ENCODE assay signal across 1 cellular context in genomic region chr19:41308450-41309224, GRCh38.
TF ChIP-seq lines count a peak whose summit lies in the region.

No MANE protein-coding gene starts in this region.

TF ChIP-seq in HepG2, 621 proteins besides CTCF, POLR2A, EP300 and RAD21 (continues in another document):
- TF ChIP-seq GATAD1 (CRISPR knock-in tag; IDR thresholded peaks at IDR 0.05): no peak
- no peak for TF ChIP-seq NPAS2 (CRISPR knock-in tag; IDR thresholded peaks at IDR 0.05; ENCODE audit: borderline replicate concordance)
- TF ChIP-seq MBD4 (IDR thresholded peaks at IDR 0.05; ENCODE audit: borderline replicate concordance, low read length): peak; percentile 49; the same call in 1 of the 2 replicates
- TF ChIP-seq CHCHD3 (CRISPR knock-in tag; IDR thresholded peaks at IDR 0.05): no peak
- TF ChIP-seq TFAP4 (IDR thresholded peaks at IDR 0.05; ENCODE audit: borderline replicate concordance, low read depth): peak; percentile 27; the same call in 1 of the 2 replicates
- 0 out of 2 replicates have a peak, but pooled peaks have one; percentile 45 for TF ChIP-seq GATAD2A (CRISPR knock-in tag; IDR thresholded peaks at IDR 0.05)
- TF ChIP-seq ARNT (IDR thresholded peaks at IDR 0.05): no peak
- TF ChIP-seq BCL3 (CRISPR knock-in tag; IDR thresholded peaks at IDR 0.05): no peak
- TF ChIP-seq RBM22 (optimal IDR thresholded peaks at IDR 0.05; ENCODE audit: low read length): peak; percentile 89
- no peak for TF ChIP-seq HOXD1 (CRISPR knock-in tag; IDR thresholded peaks at IDR 0.05)
- TF ChIP-seq SALL1 (CRISPR knock-in tag; IDR thresholded peaks at IDR 0.05): peak; percentile 31; the same call in 1 of the 2 replicates
- TF ChIP-seq ETS1 (CRISPR knock-in tag; IDR thresholded peaks at IDR 0.05): no peak
- TF ChIP-seq RNF2 (conservative IDR thresholded peaks at IDR 0.05; ENCODE audit: low read depth): no peak
- TF ChIP-seq ZNF510 (CRISPR knock-in tag; IDR thresholded peaks at IDR 0.05; ENCODE audit: low read depth): 0 out of 2 replicates have a peak, but pooled peaks have one; percentile 35
- TF ChIP-seq MEIS1 (CRISPR knock-in tag; IDR thresholded peaks at IDR 0.05; ENCODE audit: borderline replicate concordance): 0 out of 2 replicates have a peak, but pooled peaks have one; percentile 28
- TF ChIP-seq ERF (CRISPR knock-in tag; IDR thresholded peaks at IDR 0.05): 0 out of 2 replicates have a peak, but pooled peaks have one; percentile 41
- no peak for TF ChIP-seq HOMEZ (CRISPR knock-in tag; IDR thresholded peaks at IDR 0.05; ENCODE audit: low read depth)
- TF ChIP-seq MLX (CRISPR knock-in tag; IDR thresholded peaks at IDR 0.05): no peak
- no peak for TF ChIP-seq ZNF567 (CRISPR knock-in tag; IDR thresholded peaks at IDR 0.05; ENCODE audit: borderline replicate concordance)
- TF ChIP-seq HMGXB4 (CRISPR knock-in tag; IDR thresholded peaks at IDR 0.05; ENCODE audit: borderline replicate concordance in 1 of 2, low read depth in 1 of 2): peak in 1 of 2 experiments; percentile 46; a peak in 2 of 4 replicates
- peak; percentile 64 for TF ChIP-seq POLR2G (IDR thresholded peaks at IDR 0.05; ENCODE audit: low read depth, low read length)
- peak; percentile 31; the same call in 1 of the 2 replicates for TF ChIP-seq ARID4A (CRISPR knock-in tag; IDR thresholded peaks at IDR 0.05; ENCODE audit: borderline replicate concordance)
- no peak for TF ChIP-seq TOPORS (CRISPR knock-in tag; IDR thresholded peaks at IDR 0.05)
- TF ChIP-seq ZFX (CRISPR knock-in tag; IDR thresholded peaks at IDR 0.05; ENCODE audit: low read depth): peak; percentile 60; the same call in 1 of the 2 replicates
- no peak for TF ChIP-seq ZNF280B (CRISPR knock-in tag; IDR thresholded peaks at IDR 0.05; ENCODE audit: borderline replicate concordance)
- 0 out of 2 replicates have a peak, but pooled peaks have one; percentile 47 for TF ChIP-seq SRY (CRISPR knock-in tag; IDR thresholded peaks at IDR 0.05)
- 0 out of 2 replicates have a peak, but pooled peaks have one; percentile 2 for TF ChIP-seq DRAP1 (CRISPR knock-in tag; IDR thresholded peaks at IDR 0.05)
- 0 out of 2 replicates have a peak, but pooled peaks have one; percentile 45 for TF ChIP-seq ZNF800 (CRISPR knock-in tag; IDR thresholded peaks at IDR 0.05)
- TF ChIP-seq ELF1 (CRISPR knock-in tag; IDR thresholded peaks at IDR 0.05): no peak
- no peak for TF ChIP-seq CREB3 (CRISPR knock-in tag; IDR thresholded peaks at IDR 0.05)
- TF ChIP-seq SAP130 (CRISPR knock-in tag; IDR thresholded peaks at IDR 0.05; ENCODE audit: low read depth): peak; percentile 58
- no peak for TF ChIP-seq FOXA1 (IDR thresholded peaks at IDR 0.05)
- TF ChIP-seq FOXA1 (CRISPR knock-in tag; IDR thresholded peaks at IDR 0.05): peak; percentile 83
- peak; percentile 52; the same call in 1 of the 2 replicates for TF ChIP-seq ARNT2 (CRISPR knock-in tag; IDR thresholded peaks at IDR 0.05; ENCODE audit: low read depth)
- 0 out of 2 replicates have a peak, but pooled peaks have one; percentile 30 for TF ChIP-seq ATF2 (CRISPR knock-in tag; IDR thresholded peaks at IDR 0.05)
- no peak for TF ChIP-seq NR2F6 (IDR thresholded peaks at IDR 0.05)
- 0 out of 2 replicates have a peak, but pooled peaks have one; percentile 10 for TF ChIP-seq NR2F6 (CRISPR knock-in tag; IDR thresholded peaks at IDR 0.05)
- TF ChIP-seq DNMT3B (CRISPR knock-in tag; conservative IDR thresholded peaks at IDR 0.05): 0 out of 2 replicates have a peak, but pooled peaks have one; percentile 68
- TF ChIP-seq ZNF547 (CRISPR knock-in tag; IDR thresholded peaks at IDR 0.05): 0 out of 2 replicates have a peak, but pooled peaks have one; percentile 14
